ENCODE assay signal across 22 cellular contexts in the genomic region with DNA sequence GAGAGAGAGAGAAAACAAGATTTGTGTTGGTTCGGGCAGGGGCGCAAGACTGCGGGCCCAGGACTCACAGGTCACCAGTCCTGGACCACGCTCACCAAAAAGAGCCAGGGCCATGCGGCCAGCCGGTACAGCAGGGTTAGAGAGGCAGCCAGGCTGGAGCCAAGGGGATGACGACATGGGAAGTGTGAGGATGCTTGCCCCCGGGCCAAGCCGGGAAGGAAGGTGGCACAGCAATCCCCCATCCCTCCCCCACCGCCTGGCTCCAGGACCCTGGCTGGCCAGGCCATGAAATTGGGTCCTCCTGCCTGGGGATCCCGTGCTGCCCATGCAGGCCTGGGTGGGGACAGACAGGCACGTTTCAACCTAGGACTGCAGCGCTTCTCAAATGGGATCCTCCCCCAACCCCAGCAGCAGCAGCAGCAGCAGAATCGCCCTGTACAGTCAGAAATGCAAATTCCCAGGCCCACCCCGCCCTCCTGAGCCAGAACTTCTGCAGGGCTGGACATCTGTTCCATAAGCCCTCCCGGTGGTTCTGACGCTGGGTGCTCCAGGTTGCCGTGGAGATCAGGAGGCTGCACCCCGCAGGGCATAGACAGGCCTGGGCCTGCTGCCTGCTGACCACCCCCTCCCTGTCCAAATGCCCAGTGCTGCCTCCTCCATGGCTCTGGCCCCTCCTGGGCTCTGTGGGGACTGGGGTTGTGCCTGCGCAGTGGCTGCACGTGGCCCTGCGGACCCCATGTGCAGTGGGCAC. TPM values are rescaled to one million over a fixed set of nuclear protein-coding genes. Genes with fewer than 3 reads are reported as not detected.
A peak's percentile ranks its signal among the peaks of the same experiment; 100 is the strongest.
DNase-seq lines count a peak whose midpoint lies in the region; ATAC-seq and TF ChIP-seq lines count a peak whose summit lies in the region.
"Had no signal": no experiment of that assay in that cellular context is flagged by ENCODE, and none has a peak within 500 bp of the region (broad histone marks: within the 10 kb centered on the region; RNA-seq: fewer than 3 reads in every experiment).

No MANE protein-coding gene starts in this region.

- H3K27me3 Mint-ChIP-seq in stimulated activated memory B cell treated with anti-CD40 and anti-IgM and Interleukin-4, amounts not matched to agents 10 μg/mL and 1 μg/mL and 100 μg/mL, for 72 hours: peaks cover 15% of the 10 kb centered on the region
- H3K27me3 Mint-ChIP-seq in activated T-helper 2 cell treated with anti-CD3 and anti-CD28 coated beads, Interferon-gamma antibody, Interleukin-2, Interleukin-4, amounts not matched to agents 10 μg/mL and 5 μg/mL and 100 μg/mL, durations not matched to agents 14 hours and 24 hours and 36 hours (ENCODE audit: low read depth): no peaks in the 10 kb centered on the region
- H3K27me3 Mint-ChIP-seq: stimulated activated naive CD8-positive, alpha-beta T cell treated with anti-CD3 and anti-CD28 coated beads, Interleukin-15, amount 100 ng/mL, for 72 hours; type B pancreatic cell had no signal

- dilution Hi-C loops in mammary epithelial cell (cut with HindIII; ENCODE audit: low sequenced_read_pairs): no loop called here

- H3K9me3 Mint-ChIP-seq in stimulated activated memory B cell treated with anti-CD40 and anti-IgM and Interleukin-4, amounts not matched to agents 10 μg/mL and 1 μg/mL and 100 μg/mL, for 72 hours: no peaks in the 10 kb centered on the region
- no peaks in the 10 kb centered on the region for H3K9me3 Mint-ChIP-seq in activated T-helper 2 cell treated with anti-CD3 and anti-CD28 coated beads, Interferon-gamma antibody, Interleukin-2, Interleukin-4, amounts not matched to agents 10 μg/mL and 5 μg/mL and 100 μg/mL, durations not matched to agents 14 hours and 24 hours and 36 hours
- H3K9me3 Mint-ChIP-seq: CD8-positive, alpha-beta memory T cell; H9; stimulated activated naive CD8-positive, alpha-beta T cell treated with anti-CD3 and anti-CD28 coated beads, Interleukin-15, amount 100 ng/mL, for 72 hours; type B pancreatic cell had no signal

- no peaks in the 10 kb centered on the region for H3K9me3 ChIP-seq in mammary epithelial cell (replicated peaks; ENCODE audit: insufficient read depth, low read length)
- H3K9me3 ChIP-seq: esophagus squamous epithelium, pancreas, sigmoid colon had no signal

- intact Hi-C loops in mammary epithelial cell (cut with micrococcal nuclease): no loop called here
- intact Hi-C loops in activated T-helper 2 cell treated with anti-CD3 and anti-CD28 coated beads, Interferon-gamma antibody, Interleukin-2, Interleukin-4, amounts not matched to agents 10 μg/mL and 5 μg/mL and 100 μg/mL, durations not matched to agents 14 hours and 24 hours and 36 hours (cut with micrococcal nuclease): no loop called here

- in situ Hi-C loops in mammary epithelial cell (cut with MboI; ENCODE audit: low sequenced_read_pairs in 2 of 2): loop anchor here in 1 of 2 donors (25.0 kb wide), 1 partner anchor 252 kb away; a partner anchor contains a TSS

- H3K27me3 ChIP-seq in mammary epithelial cell (ENCODE audit: insufficient read depth, low read length): no peaks in the 10 kb centered on the region
- H3K27me3 ChIP-seq: pancreas, sigmoid colon had no signal

- BruUV-seq in mammary epithelial cell (replicated peaks; lab: Mats Ljungman, UMichigan): no TSS peak

- H3K4me1 Mint-ChIP-seq in stimulated activated memory B cell treated with anti-CD40 and anti-IgM and Interleukin-4, amounts not matched to agents 10 μg/mL and 1 μg/mL and 100 μg/mL, for 72 hours: peaks cover 9% of the 10 kb centered on the region
- no peaks in the 10 kb centered on the region for H3K4me1 Mint-ChIP-seq in activated T-helper 2 cell treated with anti-CD3 and anti-CD28 coated beads, Interferon-gamma antibody, Interleukin-2, Interleukin-4, amounts not matched to agents 10 μg/mL and 5 μg/mL and 100 μg/mL, durations not matched to agents 14 hours and 24 hours and 36 hours (ENCODE audit: low read depth)
- H3K4me1 Mint-ChIP-seq: CD8-positive, alpha-beta memory T cell had no signal

- no peaks in the 10 kb centered on the region for H3K36me3 Mint-ChIP-seq in stimulated activated memory B cell treated with anti-CD40 and anti-IgM and Interleukin-4, amounts not matched to agents 10 μg/mL and 1 μg/mL and 100 μg/mL, for 72 hours
- H3K36me3 Mint-ChIP-seq in activated T-helper 2 cell treated with anti-CD3 and anti-CD28 coated beads, Interferon-gamma antibody, Interleukin-2, Interleukin-4, amounts not matched to agents 10 μg/mL and 5 μg/mL and 100 μg/mL, durations not matched to agents 14 hours and 24 hours and 36 hours (ENCODE audit: low read depth): no peaks in the 10 kb centered on the region
- H3K36me3 Mint-ChIP-seq: CD8-positive, alpha-beta memory T cell; type B pancreatic cell had no signal

- H3K4me2 ChIP-seq in mammary epithelial cell (ENCODE audit: insufficient read depth, low read depth, low read length): peak overlapping the region; percentile 51

- DNase-seq in NCI-H82 (lab: John Stamatoyannopoulos, UW) (peak; percentile 66), NCI-H82 treated with DMSO at 0.1 percent for 48 hours (lab: John Stamatoyannopoulos, UW; ENCODE audit: unreplicated experiment) (no peak), M059J (ENCODE audit: low read depth) (peak; percentile 34), mammary epithelial cell (peak; percentile 49), NAMALWA (ENCODE audit: low spot score) (no peak)
- DNase-seq in activated T-helper 2 cell treated with anti-CD3 and anti-CD28 coated beads, Interferon-gamma antibody, Interleukin-2, Interleukin-4, amounts not matched to agents 10 μg/mL and 5 μg/mL and 100 μg/mL, durations not matched to agents 14 hours and 24 hours and 36 hours (ENCODE audit: low spot score): no peak
- DNase-seq: activated CD4-positive, alpha-beta T cell treated with anti-CD3 and anti-CD28 coated beads for 1 hour; activated effector memory CD4-positive, alpha-beta T cell treated with Interleukin-2 at 50 U/mL for 16 hours; CD8-positive, alpha-beta memory T cell; effector CD8-positive, alpha-beta T cell; esophagus squamous epithelium; NCI-H1105; NCI-H345; pancreas; sigmoid colon; stimulated activated CD4-positive, alpha-beta T cell treated with anti-CD3 and anti-CD28 coated beads, Interleukin-1b, Interleukin-23, amount 100 ng/mL, for 48 hours; stimulated activated naive CD8-positive, alpha-beta T cell treated with anti-CD3 and anti-CD28 coated beads, Interleukin-15, amount 100 ng/mL, for 72 hours had no signal

- CTCF ChIA-PET in mammary epithelial cell (lab: Charles Lee; ENCODE audit: low non-redundant PET): no interaction called here

- no peak overlapping the region for H3K9ac ChIP-seq in mammary epithelial cell (ENCODE audit: insufficient read depth, low read length)

- H3K36me3 ChIP-seq in mammary epithelial cell (ENCODE audit: insufficient read depth, low read length): no peaks in the 10 kb centered on the region
- H3K36me3 ChIP-seq: esophagus squamous epithelium, pancreas, sigmoid colon had no signal

- H3K27ac ChIP-seq in mammary epithelial cell (ENCODE audit: insufficient read depth, low read depth, low read length): no peak overlapping the region
- H3K27ac ChIP-seq: esophagus squamous epithelium, pancreas, sigmoid colon, SK-N-MC had no signal

- no peaks in the 10 kb centered on the region for H3K79me2 ChIP-seq in mammary epithelial cell (ENCODE audit: insufficient read depth, low read length)

- no peak overlapping the region for H3K4me3 Mint-ChIP-seq in stimulated activated memory B cell treated with anti-CD40 and anti-IgM and Interleukin-4, amounts not matched to agents 10 μg/mL and 1 μg/mL and 100 μg/mL, for 72 hours
- no peak overlapping the region for H3K4me3 Mint-ChIP-seq in activated T-helper 2 cell treated with anti-CD3 and anti-CD28 coated beads, Interferon-gamma antibody, Interleukin-2, Interleukin-4, amounts not matched to agents 10 μg/mL and 5 μg/mL and 100 μg/mL, durations not matched to agents 14 hours and 24 hours and 36 hours (ENCODE audit: low read depth)
- H3K4me3 Mint-ChIP-seq: CD8-positive, alpha-beta memory T cell; H9; stimulated activated naive CD8-positive, alpha-beta T cell treated with anti-CD3 and anti-CD28 coated beads, Interleukin-15, amount 100 ng/mL, for 72 hours; type B pancreatic cell had no signal

- H4K20me1 ChIP-seq in mammary epithelial cell (ENCODE audit: insufficient read depth, low read length): no peaks in the 10 kb centered on the region

- H3K4me3 ChIP-seq in mammary epithelial cell (replicated peaks in 1 of 3; ENCODE audit: insufficient read depth in 1 of 3, low read depth in 2 of 3, low read length in 3 of 3): no peak overlapping the region
- H3K4me3 ChIP-seq: esophagus squamous epithelium, pancreas, sigmoid colon, SK-N-MC had no signal

- no peak for ATAC-seq in stimulated activated memory B cell treated with anti-CD40 and anti-IgM and Interleukin-4, amounts not matched to agents 10 μg/mL and 1 μg/mL and 100 μg/mL, for 72 hours
- ATAC-seq in HG03108 (IDR thresholded peaks at IDR 0.05; ENCODE audit: unreplicated experiment): no peak
- ATAC-seq: stimulated activated naive CD8-positive, alpha-beta T cell treated with anti-CD3 and anti-CD28 coated beads, Interleukin-15, amount 100 ng/mL, for 72 hours had no signal

- H3K27ac Mint-ChIP-seq in stimulated activated memory B cell treated with anti-CD40 and anti-IgM and Interleukin-4, amounts not matched to agents 10 μg/mL and 1 μg/mL and 100 μg/mL, for 72 hours: peak overlapping the region; percentile 7
- no peak overlapping the region for H3K27ac Mint-ChIP-seq in activated T-helper 2 cell treated with anti-CD3 and anti-CD28 coated beads, Interferon-gamma antibody, Interleukin-2, Interleukin-4, amounts not matched to agents 10 μg/mL and 5 μg/mL and 100 μg/mL, durations not matched to agents 14 hours and 24 hours and 36 hours
- H3K27ac Mint-ChIP-seq: type B pancreatic cell had no signal

- no peak for TF ChIP-seq CTCF in mammary epithelial cell (conservative IDR thresholded peaks at IDR 0.05 in 1 of 2, IDR thresholded peaks at IDR 0.05 in 1 of 2; ENCODE audit: extremely low read depth in 1 of 2, insufficient read depth in 1 of 2, low read depth in 1 of 2, low read length in 2 of 2)

- WGBS in mammary epithelial cell (ENCODE audit: low coverage, missing lambda C conversion rate): 30% methylated on average over 13 of the region's 22 CpGs

- H2AFZ ChIP-seq in mammary epithelial cell (ENCODE audit: low read depth, low read length): peak overlapping the region; percentile 13

- H3K4me1 ChIP-seq in mammary epithelial cell (ENCODE audit: insufficient read depth, low read length): peaks cover 15% of the 10 kb centered on the region
- H3K4me1 ChIP-seq: pancreas, sigmoid colon had no signal

RNA-seq across cellular contexts. Expression of a gene that starts 35.0 kb away (rescaled TPM):
- total RNA-seq in M059J (2014; rRNA removed; shearing (Covaris generic)): 106 and 128 TPM in 2 replicates
- 100 to 1,000 TPM; 105 to 133 TPM for total RNA-seq in mammary epithelial cell
- polyA plus RNA-seq in mammary epithelial cell: 105 TPM
- 218 TPM for polyA minus RNA-seq in mammary epithelial cell
- total RNA-seq in activated T-helper 2 cell treated with anti-CD3 and anti-CD28 coated beads, Interferon-gamma antibody, Interleukin-2, Interleukin-4, amounts not matched to agents 10 μg/mL and 5 μg/mL and 100 μg/mL, durations not matched to agents 14 hours and 24 hours and 36 hours: 73.1 and 76.4 TPM in 2 replicates

RNA-seq across cellular contexts. Expression of a gene that starts 46.5 kb away (rescaled TPM):
- total RNA-seq in M059J (2014; rRNA removed; shearing (Covaris generic)): not detected in 2 replicates
- not detected for total RNA-seq in mammary epithelial cell
- not detected for polyA plus RNA-seq in mammary epithelial cell
- not detected for polyA minus RNA-seq in mammary epithelial cell
- 1.8 and 2.3 TPM in 2 replicates for total RNA-seq in activated T-helper 2 cell treated with anti-CD3 and anti-CD28 coated beads, Interferon-gamma antibody, Interleukin-2, Interleukin-4, amounts not matched to agents 10 μg/mL and 5 μg/mL and 100 μg/mL, durations not matched to agents 14 hours and 24 hours and 36 hours

Comparison
In these comparisons a context has a peak if more than half of its experiments do, and no peak if none do; other contexts are left out.
1. DNase-seq: peak in NCI-H82 (single experiment), M059J (single experiment) and mammary epithelial cell (single experiment); none in NCI-H82 treated with DMSO at 0.1 percent for 48 hours (single experiment), activated T-helper 2 cell treated with anti-CD3 and anti-CD28 coated beads, Interferon-gamma antibody, Interleukin-2, Interleukin-4, amounts not matched to agents 10 μg/mL and 5 μg/mL and 100 μg/mL, durations not matched to agents 14 hours and 24 hours and 36 hours (single experiment) and NAMALWA (single experiment).